Comparison of ENCODE assay signal across 9 cellular contexts in the genomic region with DNA sequence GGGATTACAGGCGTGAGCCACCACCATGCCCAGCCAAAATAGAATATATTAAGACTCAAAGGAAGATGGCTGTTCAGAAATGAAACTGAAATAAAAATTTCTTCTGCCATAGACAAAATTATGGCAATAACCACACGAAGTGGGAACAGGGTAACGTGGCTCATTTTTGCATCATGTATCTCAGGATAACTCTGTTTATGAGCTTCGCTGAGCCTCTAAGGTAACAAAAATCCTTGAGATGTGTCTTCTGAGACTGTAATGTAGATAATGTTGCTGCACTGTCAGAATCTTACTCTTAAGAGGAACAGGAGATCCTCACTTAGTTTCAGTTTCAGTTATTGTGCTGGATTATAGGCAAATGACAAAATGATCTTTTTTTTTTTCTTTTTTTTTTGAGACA.
A peak's percentile ranks its signal among the peaks of the same experiment; 100 is the strongest.
DNase-seq lines count a peak whose midpoint lies in the region; ATAC-seq and TF ChIP-seq lines count a peak whose summit lies in the region.
"Had no signal": no experiment of that assay in that cellular context is flagged by ENCODE, and none has a peak within 500 bp of the region (broad histone marks: within the 10 kb centered on the region; RNA-seq: fewer than 3 reads in every experiment).

No MANE protein-coding gene starts in this region.

- no peak overlapping the region for H3K4me2 ChIP-seq in fibroblast of lung (ENCODE audit: extremely low read depth, insufficient read depth, low read length)

- H3K4me1 ChIP-seq in fibroblast of lung (ENCODE audit: control insufficient read depth, extremely low read depth, insufficient read depth, low read length), result peaks cover 7% of the 10 kb centered on the region

- no peak overlapping the region for H3K27ac ChIP-seq in fibroblast of lung (ENCODE audit: insufficient read depth, low read length)

- H3K36me3 ChIP-seq in fibroblast of lung (ENCODE audit: control insufficient read depth, insufficient read depth, low read length), result no peaks in the 10 kb centered on the region
- H3K36me3 ChIP-seq: esophagus muscularis mucosa had no signal

- DNase-seq in fibroblast of lung (ENCODE audit: low read depth in 2 of 2), result no peak
- DNase-seq in GM19238 (ENCODE audit: insufficient read length, low spot score), result no peak
- no peak for DNase-seq in NCI-H524 (lab: John Stamatoyannopoulos, UW)
- no peak for DNase-seq in NCI-H446 treated with DMSO at 0.1 percent for 48 hours (lab: John Stamatoyannopoulos, UW)
- DNase-seq in NCI-H82 treated with DMSO at 0.1 percent for 48 hours (lab: John Stamatoyannopoulos, UW; ENCODE audit: unreplicated experiment), result no peak

- no peaks in the 10 kb centered on the region for H3K27me3 ChIP-seq in fibroblast of lung (ENCODE audit: control insufficient read depth, insufficient read depth, low read length)
- H3K27me3 ChIP-seq: esophagus muscularis mucosa had no signal

- H4K20me1 ChIP-seq in fibroblast of lung (ENCODE audit: control insufficient read depth, extremely low read depth, insufficient read depth, low read length), result no peaks in the 10 kb centered on the region

- TF ChIP-seq CTCF in fibroblast of lung (conservative IDR thresholded peaks at IDR 0.05 in 1 of 2, IDR thresholded peaks at IDR 0.05 in 1 of 2; ENCODE audit: low read depth in 1 of 2, low read length in 2 of 2), result no peak

- no peak overlapping the region for H3K4me3 ChIP-seq in fibroblast of lung (replicated peaks in 1 of 4; ENCODE audit: control extremely low read depth in 1 of 4, insufficient read depth in 1 of 4, low read depth in 3 of 4, low read length in 4 of 4)

- no peaks in the 10 kb centered on the region for H3K79me2 ChIP-seq in fibroblast of lung (ENCODE audit: control insufficient read depth, insufficient read depth, low read length)

- no peaks in the 10 kb centered on the region for H3K9me3 ChIP-seq in fibroblast of lung (ENCODE audit: control insufficient read depth, insufficient read depth, low read depth, low read length)
- H3K9me3 ChIP-seq: esophagus muscularis mucosa had no signal

- H3K9ac ChIP-seq in fibroblast of lung (ENCODE audit: insufficient read depth, low read length), result no peak overlapping the region

- H2AFZ ChIP-seq in fibroblast of lung (ENCODE audit: low read length), result peak overlapping the region; percentile 65

- ATAC-seq in GM18502 (IDR thresholded peaks at IDR 0.05; ENCODE audit: poor library complexity, unreplicated experiment), result peak; percentile 92
- peak; percentile 78 for ATAC-seq in GM21447 (IDR thresholded peaks at IDR 0.05; ENCODE audit: unreplicated experiment)
- peak; percentile 89 for ATAC-seq in HG03558 (IDR thresholded peaks at IDR 0.05; ENCODE audit: extremely low read depth, unreplicated experiment)
